ENCODE assay signal across 23 cellular contexts in genomic region chr1:103063911-103064310, GRCh38. TPM values are rescaled to one million over a fixed set of nuclear protein-coding genes. Genes with fewer than 3 reads are reported as not detected.
DNase-seq lines count a peak whose midpoint lies in the region; ATAC-seq and TF ChIP-seq lines count a peak whose summit lies in the region.
"Had no signal": no experiment of that assay in that cellular context is flagged by ENCODE, and none has a peak within 500 bp of the region (broad histone marks: within the 10 kb centered on the region; RNA-seq: fewer than 3 reads in every experiment).

No MANE protein-coding gene starts in this region.

- H3K36me3 ChIP-seq in vagina (no peaks in the 10 kb centered on the region), gastroesophageal sphincter (no peaks in the 10 kb centered on the region)
- H3K36me3 ChIP-seq: BLaER1 treated with 17β-estradiol and CSF1 and Interleukin-3, amounts not matched to agents 10 nM and 100 nM had no signal

- H3K27ac ChIP-seq in vagina (no peak overlapping the region), gastroesophageal sphincter (no peak overlapping the region)
- H3K27ac ChIP-seq: BLaER1 treated with 17β-estradiol and CSF1 and Interleukin-3, amounts not matched to agents 10 nM and 100 nM; HL-60; SK-N-MC had no signal

- H3K4me1 ChIP-seq in vagina (no peaks in the 10 kb centered on the region), gastroesophageal sphincter (no peaks in the 10 kb centered on the region)
- H3K4me1 ChIP-seq: BLaER1 treated with 17β-estradiol and CSF1 and Interleukin-3, amounts not matched to agents 10 nM and 100 nM had no signal

- intact Hi-C loops in vagina (cut with DNase I) = no loop called here

- DNase-seq in EH (ENCODE audit: low read depth) (peak; percentile 7), brain pericyte (ENCODE audit: low read depth, low spot score) (peak; percentile 10), fibroblast of pulmonary artery (ENCODE audit: low read depth) (peak; percentile 59), smooth muscle cell of the brain vasculature (ENCODE audit: low read depth, low spot score) (peak; percentile 26), vagina (ENCODE audit: extremely low spot score in 2 of 2) (no peak)
- DNase-seq: AML-193; CD4-positive, alpha-beta T cell; DMS53; GDM1; HCEC 1CT; NCI-H1105; NCI-H1436 treated with DMSO at 0.1 percent for 48 hours; NCI-H187 treated with DMSO at 0.1 percent for 48 hours; NCI-H524; NCI-H774; SIG-M5 had no signal

- TF ChIP-seq CTCF in fibroblast of pulmonary artery (IDR thresholded peaks at IDR 0.05; ENCODE audit: low read length, missing control alignments) (no peak), vagina (IDR thresholded peaks at IDR 0.05) (no peak), gastroesophageal sphincter (IDR thresholded peaks at IDR 0.05) (no peak)

- H3K4me3 ChIP-seq in fibroblast of pulmonary artery (replicated peaks; ENCODE audit: low read depth, low read length) (no peak overlapping the region), vagina (no peak overlapping the region), gastroesophageal sphincter (no peak overlapping the region)
- H3K4me3 ChIP-seq: BLaER1 treated with 17β-estradiol and CSF1 and Interleukin-3, amounts not matched to agents 10 nM and 100 nM; GM12878; SK-N-MC had no signal

- no peak for ATAC-seq in gastroesophageal sphincter
- no peak for ATAC-seq in HG03565 (IDR thresholded peaks at IDR 0.05; ENCODE audit: unreplicated experiment)
- ATAC-seq: GM12878 had no signal

- H3K27me3 ChIP-seq in vagina (no peaks in the 10 kb centered on the region), gastroesophageal sphincter (no peaks in the 10 kb centered on the region)
- H3K27me3 ChIP-seq: BLaER1 treated with 17β-estradiol and CSF1 and Interleukin-3, amounts not matched to agents 10 nM and 100 nM had no signal

- H3K9me3 ChIP-seq in vagina (no peaks in the 10 kb centered on the region), gastroesophageal sphincter (no peaks in the 10 kb centered on the region)
- H3K9me3 ChIP-seq: BLaER1 treated with 17β-estradiol and CSF1 and Interleukin-3, amounts not matched to agents 10 nM and 100 nM had no signal

- no peak for TF ChIP-seq EP300 in gastroesophageal sphincter (IDR thresholded peaks at IDR 0.05)

- TF ChIP-seq POLR2A in vagina (IDR thresholded peaks at IDR 0.05) = no peak
- TF ChIP-seq POLR2A in gastroesophageal sphincter (IDR thresholded peaks at IDR 0.05) = no peak

- WGBS in gastroesophageal sphincter (ENCODE audit: low coverage in 1 of 2), 2 donors = 49 to 54% methylated on average over 2 of the region's 2 CpGs

RNA-seq across cellular contexts. Expression of gene COL11A1, which starts 44.4 kb away (rescaled TPM):
- not detected for total RNA-seq in vagina
- total RNA-seq in gastroesophageal sphincter = under 1 TPM in 1 of 4 donors, not detected in 3; 0.19 TPM
- total RNA-seq: CD4-positive, alpha-beta T cell; Daoy; GM12878 had no signal

Comparison
In these comparisons a context has a peak if more than half of its experiments do, and no peak if none do; other contexts are left out.
1. DNase-seq: peak in EH (single experiment), brain pericyte (single experiment), fibroblast of pulmonary artery (single experiment) and smooth muscle cell of the brain vasculature (single experiment); none in vagina (0 of 2).